In the genomic region with DNA sequence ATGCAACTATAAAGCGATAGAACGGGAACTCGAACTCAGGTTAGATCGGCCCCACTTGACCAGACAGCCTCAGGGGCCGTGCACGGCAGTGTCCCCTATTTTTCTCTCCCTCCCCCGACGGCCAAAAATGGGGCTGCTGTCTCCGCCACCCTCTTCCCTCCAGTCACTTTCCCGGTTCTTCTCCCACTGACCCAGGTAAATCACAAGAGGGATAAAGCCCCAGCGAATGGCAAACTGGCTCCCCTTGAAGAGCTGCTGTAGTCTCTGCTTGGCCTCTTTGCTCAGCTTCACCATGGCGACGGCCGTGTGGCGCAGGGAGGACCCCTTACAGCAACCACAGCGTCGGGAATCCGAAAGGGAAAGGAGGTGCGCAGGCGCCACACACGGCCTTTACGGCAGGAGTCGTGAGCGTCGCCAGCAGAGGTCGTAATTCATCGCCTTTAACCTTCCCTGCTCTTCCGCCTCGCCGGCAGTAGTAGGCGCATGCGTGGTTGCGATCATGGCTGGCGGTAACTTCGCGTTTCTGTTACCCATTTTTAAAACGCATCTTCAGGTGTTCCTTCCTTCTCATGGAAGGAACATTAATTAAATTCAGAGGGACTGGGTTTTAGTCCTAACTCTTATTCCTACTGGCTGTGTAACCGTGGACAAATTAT, we compare ENCODE assay signal across 1 cellular context.
TF ChIP-seq lines count a peak whose summit lies in the region.

Gene TOMM7, minus strand, starts transcription at position 364 of the 656 bp plus-strand sequence. Its CDS starts 70 bp downstream, at position 294.

TF ChIP-seq in HepG2, 621 proteins besides CTCF, POLR2A, EP300 and RAD21 (continued from another document and continues in another):
- TF ChIP-seq, protein P1, sequence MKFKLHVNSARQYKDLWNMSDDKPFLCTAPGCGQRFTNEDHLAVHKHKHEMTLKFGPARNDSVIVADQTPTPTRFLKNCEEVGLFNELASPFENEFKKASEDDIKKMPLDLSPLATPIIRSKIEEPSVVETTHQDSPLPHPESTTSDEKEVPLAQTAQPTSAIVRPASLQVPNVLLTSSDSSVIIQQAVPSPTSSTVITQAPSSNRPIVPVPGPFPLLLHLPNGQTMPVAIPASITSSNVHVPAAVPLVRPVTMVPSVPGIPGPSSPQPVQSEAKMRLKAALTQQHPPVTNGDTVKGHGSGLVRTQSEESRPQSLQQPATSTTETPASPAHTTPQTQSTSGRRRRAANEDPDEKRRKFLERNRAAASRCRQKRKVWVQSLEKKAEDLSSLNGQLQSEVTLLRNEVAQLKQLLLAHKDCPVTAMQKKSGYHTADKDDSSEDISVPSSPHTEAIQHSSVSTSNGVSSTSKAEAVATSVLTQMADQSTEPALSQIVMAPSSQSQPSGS (CRISPR knock-in tag; IDR thresholded peaks at IDR 0.05) = peak; percentile 48; the same call in 1 of the 2 replicates
- no peak for TF ChIP-seq ZBTB21 (CRISPR knock-in tag; IDR thresholded peaks at IDR 0.05)
- TF ChIP-seq NR3C1 (CRISPR knock-in tag; IDR thresholded peaks at IDR 0.05) = no peak
- TF ChIP-seq ZNF543 (CRISPR knock-in tag; IDR thresholded peaks at IDR 0.05) = 0 out of 2 replicates have a peak, but pooled peaks have one; percentile 62
- no peak; the same call in 1 of the 2 replicates for TF ChIP-seq TP53 (CRISPR knock-in tag; conservative IDR thresholded peaks at IDR 0.05)
- TF ChIP-seq HNF4G (IDR thresholded peaks at IDR 0.05; ENCODE audit: borderline replicate concordance, low read depth, low read length) = no peak
- TF ChIP-seq HNF4G (CRISPR knock-in tag; IDR thresholded peaks at IDR 0.05; ENCODE audit: borderline replicate concordance, low read depth) = no peak
- no peak for TF ChIP-seq ZFP37 (CRISPR knock-in tag; IDR thresholded peaks at IDR 0.05; ENCODE audit: borderline replicate concordance)
- TF ChIP-seq, protein P2, sequence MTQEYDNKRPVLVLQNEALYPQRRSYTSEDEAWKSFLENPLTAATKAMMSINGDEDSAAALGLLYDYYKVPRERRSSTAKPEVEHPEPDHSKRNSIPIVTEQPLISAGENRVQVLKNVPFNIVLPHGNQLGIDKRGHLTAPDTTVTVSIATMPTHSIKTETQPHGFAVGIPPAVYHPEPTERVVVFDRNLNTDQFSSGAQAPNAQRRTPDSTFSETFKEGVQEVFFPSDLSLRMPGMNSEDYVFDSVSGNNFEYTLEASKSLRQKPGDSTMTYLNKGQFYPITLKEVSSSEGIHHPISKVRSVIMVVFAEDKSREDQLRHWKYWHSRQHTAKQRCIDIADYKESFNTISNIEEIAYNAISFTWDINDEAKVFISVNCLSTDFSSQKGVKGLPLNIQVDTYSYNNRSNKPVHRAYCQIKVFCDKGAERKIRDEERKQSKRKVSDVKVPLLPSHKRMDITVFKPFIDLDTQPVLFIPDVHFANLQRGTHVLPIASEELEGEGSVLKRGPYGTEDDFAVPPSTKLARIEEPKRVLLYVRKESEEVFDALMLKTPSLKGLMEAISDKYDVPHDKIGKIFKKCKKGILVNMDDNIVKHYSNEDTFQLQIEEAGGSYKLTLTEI (CRISPR knock-in tag; conservative IDR thresholded peaks at IDR 0.05) = no peak
- TF ChIP-seq, protein P3, sequence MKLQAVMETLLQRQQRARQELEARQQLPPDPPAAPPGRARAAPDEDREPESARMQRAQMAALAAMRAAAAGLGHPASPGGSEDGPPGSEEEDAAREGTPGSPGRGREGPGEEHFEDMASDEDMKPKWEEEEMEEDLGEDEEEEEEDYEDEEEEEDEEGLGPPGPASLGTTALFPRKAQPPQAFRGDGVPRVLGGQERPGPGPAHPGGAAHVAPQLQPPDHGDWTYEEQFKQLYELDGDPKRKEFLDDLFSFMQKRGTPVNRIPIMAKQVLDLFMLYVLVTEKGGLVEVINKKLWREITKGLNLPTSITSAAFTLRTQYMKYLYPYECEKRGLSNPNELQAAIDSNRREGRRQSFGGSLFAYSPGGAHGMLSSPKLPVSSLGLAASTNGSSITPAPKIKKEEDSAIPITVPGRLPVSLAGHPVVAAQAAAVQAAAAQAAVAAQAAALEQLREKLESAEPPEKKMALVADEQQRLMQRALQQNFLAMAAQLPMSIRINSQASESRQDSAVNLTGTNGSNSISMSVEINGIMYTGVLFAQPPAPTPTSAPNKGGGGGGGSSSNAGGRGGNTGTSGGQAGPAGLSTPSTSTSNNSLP (IDR thresholded peaks at IDR 0.05; ENCODE audit: low read depth, low read length) = no peak
- 0 out of 2 replicates have a peak, but pooled peaks have one; percentile 21 for TF ChIP-seq ZMYM3 (CRISPR knock-in tag; IDR thresholded peaks at IDR 0.05)
- no peak for TF ChIP-seq ZNF782 (CRISPR knock-in tag; IDR thresholded peaks at IDR 0.05; ENCODE audit: borderline replicate concordance)
- peak; percentile 56; the same call in 1 of the 2 replicates for TF ChIP-seq ZNF761 (CRISPR knock-in tag; conservative IDR thresholded peaks at IDR 0.05)
- no peak for TF ChIP-seq ZNF275 (CRISPR knock-in tag; IDR thresholded peaks at IDR 0.05; ENCODE audit: borderline replicate concordance)
- TF ChIP-seq FOSL2 (CRISPR knock-in tag; IDR thresholded peaks at IDR 0.05) = no peak
- TF ChIP-seq HBP1 (CRISPR knock-in tag; IDR thresholded peaks at IDR 0.05; ENCODE audit: low read depth) = peak; percentile 64; the same call in 1 of the 2 replicates
- TF ChIP-seq GFI1 (CRISPR knock-in tag; IDR thresholded peaks at IDR 0.05; ENCODE audit: borderline replicate concordance) = peak; percentile 33; the same call in 1 of the 2 replicates
- TF ChIP-seq ARID4A (CRISPR knock-in tag; IDR thresholded peaks at IDR 0.05; ENCODE audit: borderline replicate concordance) = peak; percentile 86; the same call in 1 of the 2 replicates
- TF ChIP-seq ZNF138 (CRISPR knock-in tag; IDR thresholded peaks at IDR 0.05; ENCODE audit: low read depth) = no peak
- no peak for TF ChIP-seq AGO2 (optimal IDR thresholded peaks at IDR 0.05; ENCODE audit: low read depth, low read length)
- TF ChIP-seq SPEN (CRISPR knock-in tag; IDR thresholded peaks at IDR 0.05; ENCODE audit: low read depth) = peak; percentile 72
- no peak for TF ChIP-seq ZEB1 (IDR thresholded peaks at IDR 0.05; ENCODE audit: insufficient replicate concordance, low read depth)
- TF ChIP-seq, protein P4, sequence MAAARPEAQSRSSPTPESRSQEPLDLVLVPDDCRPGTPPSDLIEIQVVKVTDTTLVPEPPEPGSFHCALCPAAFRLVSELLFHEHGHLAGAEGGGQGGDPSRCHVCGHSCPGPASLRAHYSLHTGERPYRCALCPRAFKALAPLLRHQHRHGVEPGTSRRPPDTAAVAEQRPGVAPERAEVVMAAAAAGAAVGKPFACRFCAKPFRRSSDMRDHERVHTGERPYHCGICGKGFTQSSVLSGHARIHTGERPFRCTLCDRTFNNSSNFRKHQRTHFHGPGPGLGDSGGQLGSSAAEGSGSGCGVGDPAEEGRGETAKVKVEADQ (CRISPR knock-in tag; IDR thresholded peaks at IDR 0.05; ENCODE audit: borderline replicate concordance) = no peak
- TF ChIP-seq SIX4 (CRISPR knock-in tag; IDR thresholded peaks at IDR 0.05) = peak; percentile 46; the same call in 1 of the 2 replicates
- TF ChIP-seq ZNF746 (CRISPR knock-in tag; IDR thresholded peaks at IDR 0.05) = no peak
- TF ChIP-seq ZBTB14 (CRISPR knock-in tag; IDR thresholded peaks at IDR 0.05) = no peak
- no peak for TF ChIP-seq ZNF382 (CRISPR knock-in tag; IDR thresholded peaks at IDR 0.05; ENCODE audit: borderline replicate concordance)
- no peak for TF ChIP-seq ZNF740 (CRISPR knock-in tag; IDR thresholded peaks at IDR 0.05)
- TF ChIP-seq, protein P5, sequence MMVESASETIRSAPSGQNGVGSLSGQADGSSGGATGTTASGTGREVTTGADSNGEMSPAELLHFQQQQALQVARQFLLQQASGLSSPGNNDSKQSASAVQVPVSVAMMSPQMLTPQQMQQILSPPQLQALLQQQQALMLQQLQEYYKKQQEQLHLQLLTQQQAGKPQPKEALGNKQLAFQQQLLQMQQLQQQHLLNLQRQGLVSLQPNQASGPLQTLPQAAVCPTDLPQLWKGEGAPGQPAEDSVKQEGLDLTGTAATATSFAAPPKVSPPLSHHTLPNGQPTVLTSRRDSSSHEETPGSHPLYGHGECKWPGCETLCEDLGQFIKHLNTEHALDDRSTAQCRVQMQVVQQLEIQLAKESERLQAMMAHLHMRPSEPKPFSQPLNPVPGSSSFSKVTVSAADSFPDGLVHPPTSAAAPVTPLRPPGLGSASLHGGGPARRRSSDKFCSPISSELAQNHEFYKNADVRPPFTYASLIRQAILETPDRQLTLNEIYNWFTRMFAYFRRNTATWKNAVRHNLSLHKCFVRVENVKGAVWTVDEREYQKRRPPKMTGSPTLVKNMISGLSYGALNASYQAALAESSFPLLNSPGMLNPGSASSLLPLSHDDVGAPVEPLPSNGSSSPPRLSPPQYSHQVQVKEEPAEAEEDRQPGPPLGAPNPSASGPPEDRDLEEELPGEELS (CRISPR knock-in tag; IDR thresholded peaks at IDR 0.05) = 0 out of 2 replicates have a peak, but pooled peaks have one; percentile 40
- TF ChIP-seq YEATS2 (CRISPR knock-in tag; IDR thresholded peaks at IDR 0.05; ENCODE audit: borderline replicate concordance) = peak; percentile 92; the same call in 1 of the 2 replicates
- TF ChIP-seq ZNF281 (CRISPR knock-in tag; IDR thresholded peaks at IDR 0.05; ENCODE audit: borderline replicate concordance) = no peak
- TF ChIP-seq NR2F1 (CRISPR knock-in tag; IDR thresholded peaks at IDR 0.05) = no peak
